Comparison of ENCODE assay signal across 8 cellular contexts in the genomic region with DNA sequence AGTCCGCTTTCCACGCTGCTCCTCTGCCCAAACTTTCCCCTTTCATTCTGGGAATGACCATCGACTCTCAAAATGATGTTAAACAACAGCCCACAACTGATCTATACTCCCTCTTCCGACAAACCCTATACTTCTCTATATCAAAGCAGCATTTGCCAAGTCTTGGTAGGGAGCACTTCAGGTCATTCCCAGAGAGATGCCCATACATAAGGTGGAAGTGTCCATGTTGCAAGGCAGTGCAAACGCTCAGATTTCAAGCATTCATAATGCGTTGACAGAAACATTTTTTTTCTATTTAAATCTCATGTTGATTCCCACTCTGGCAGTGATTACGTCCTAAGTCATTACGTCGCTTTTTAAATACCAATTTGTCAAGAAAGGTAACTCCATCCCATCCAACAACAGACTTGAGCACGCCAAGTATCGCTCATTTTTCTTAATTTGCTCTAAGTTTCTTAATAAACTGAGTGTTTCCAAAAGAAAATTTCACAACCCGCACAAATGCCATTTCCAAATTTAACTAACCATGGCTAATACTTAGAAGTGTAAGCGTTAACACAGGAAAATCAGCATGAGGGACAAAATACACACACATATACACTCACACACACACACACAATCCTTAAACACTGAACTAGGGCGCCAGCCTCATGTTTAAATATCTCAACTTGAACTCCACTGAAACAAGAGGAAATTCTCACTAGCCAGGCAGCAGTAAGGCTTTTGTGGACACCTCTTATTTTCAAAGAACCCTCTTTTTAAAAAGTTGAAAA. TPM values are rescaled to one million over a fixed set of nuclear protein-coding genes. Genes with fewer than 3 reads are reported as not detected.
DNase-seq lines count a peak whose midpoint lies in the region; ATAC-seq and TF ChIP-seq lines count a peak whose summit lies in the region.

No MANE protein-coding gene starts in this region.

- peaks cover 10% of the 10 kb centered on the region for H3K27me3 Mint-ChIP-seq in endodermal cell (ENCODE audit: insufficient read depth)
- no peaks in the 10 kb centered on the region for H3K27me3 Mint-ChIP-seq in naive thymus-derived CD8-positive, alpha-beta T cell

- DNase-seq in H4 (ENCODE audit: low spot score) (peak; percentile 7), RPMI7951 (ENCODE audit: low read depth) (peak; percentile 20), endodermal cell (peak; percentile 48), DMS153 treated with DMSO at 0.1 percent for 48 hours (lab: John Stamatoyannopoulos, UW; ENCODE audit: unreplicated experiment) (no peak)
- peak in 2 of 10 donors; percentile 16 to 26 for DNase-seq in naive thymus-derived CD8-positive, alpha-beta T cell
- DNase-seq in central memory CD4-positive, alpha-beta T cell: no peak

- peak overlapping the region; percentile 82 for H3K4me3 ChIP-seq in DOHH2 (ENCODE audit: low read length)
- peak overlapping the region; percentile 91 for H3K4me3 ChIP-seq in endodermal cell (ENCODE audit: low read length)

- H3K4me1 ChIP-seq in DOHH2 (ENCODE audit: control insufficient read depth, low read length) (peaks cover 25% of the 10 kb centered on the region), endodermal cell (ENCODE audit: control insufficient read depth, insufficient read depth, low read length) (no peaks in the 10 kb centered on the region)

- peak overlapping the region; percentile 77 for H3K4me3 Mint-ChIP-seq in endodermal cell
- H3K4me3 Mint-ChIP-seq in naive thymus-derived CD8-positive, alpha-beta T cell: peak overlapping the region; percentile 86 to 98 (median 96)

- H3K9me3 ChIP-seq in DOHH2 (ENCODE audit: control insufficient read depth, insufficient read depth, low read length) (no peaks in the 10 kb centered on the region), endodermal cell (ENCODE audit: control insufficient read depth, low read length) (no peaks in the 10 kb centered on the region)

- H3K9me2 ChIP-seq in DOHH2 (replicated peaks; ENCODE audit: control insufficient read depth, low read length): no peaks in the 10 kb centered on the region

- peaks cover 7% of the 10 kb centered on the region; the same call in 1 of the 2 replicates for H4K20me1 ChIP-seq in DOHH2 (ENCODE audit: control insufficient read depth, insufficient read depth, low read depth, low read length)

- no peaks in the 10 kb centered on the region for H3K36me3 Mint-ChIP-seq in endodermal cell (ENCODE audit: low read depth)
- no peaks in the 10 kb centered on the region for H3K36me3 Mint-ChIP-seq in naive thymus-derived CD8-positive, alpha-beta T cell

- TF ChIP-seq CTCF in DOHH2 (IDR thresholded peaks at IDR 0.05; ENCODE audit: low read depth, low read length, poor library complexity, severe bottlenecking) (no peak), endodermal cell (conservative IDR thresholded peaks at IDR 0.05) (no peak)

- WGBS in endodermal cell (ENCODE audit: insufficient coverage in 1 of 2, insufficient read length in 1 of 2), 2 experiments: 17 to 19% methylated on average over 10 to 14 of the region's 14 CpGs

- H3K4me2 ChIP-seq in DOHH2 (ENCODE audit: low read length): peak overlapping the region; percentile 85

- no peaks in the 10 kb centered on the region for H3F3A ChIP-seq in DOHH2 (ENCODE audit: control insufficient read depth, insufficient read depth)

- no peaks in the 10 kb centered on the region for H3K27me3 ChIP-seq in DOHH2 (ENCODE audit: control insufficient read depth, low read length)
- H3K27me3 ChIP-seq in endodermal cell (ENCODE audit: control insufficient read depth, insufficient read depth, low read length, poor library complexity, severe bottlenecking): no peaks in the 10 kb centered on the region

- peak overlapping the region; percentile 74 for H3K27ac Mint-ChIP-seq in endodermal cell
- peak overlapping the region; percentile 84 to 95 (median 90) for H3K27ac Mint-ChIP-seq in naive thymus-derived CD8-positive, alpha-beta T cell

- peaks cover 22% of the 10 kb centered on the region for H3K4me1 Mint-ChIP-seq in endodermal cell
- peaks cover 24 to 45% (median 45%) of the 10 kb centered on the region in 4 donors for H3K4me1 Mint-ChIP-seq in naive thymus-derived CD8-positive, alpha-beta T cell

- H3K36me3 ChIP-seq in DOHH2 (ENCODE audit: control insufficient read depth, low read length): no peaks in the 10 kb centered on the region
- H3K36me3 ChIP-seq in endodermal cell (ENCODE audit: control insufficient read depth, insufficient read depth, low read length): no peaks in the 10 kb centered on the region

- no peaks in the 10 kb centered on the region for H3K9me3 Mint-ChIP-seq in endodermal cell
- H3K9me3 Mint-ChIP-seq in naive thymus-derived CD8-positive, alpha-beta T cell: no peaks in the 10 kb centered on the region

- POLR2A ChIA-PET in naive thymus-derived CD8-positive, alpha-beta T cell (lab: Charles Lee): interaction anchor here (1.7 to 1.9 kb wide), 2 partner anchors 24 to 95 kb away, joined by 3 to 9 read pairs; a partner anchor contains a TSS

- no peak for ATAC-seq in naive thymus-derived CD8-positive, alpha-beta T cell
- no peak for ATAC-seq in HG02678 (IDR thresholded peaks at IDR 0.05; ENCODE audit: unreplicated experiment)

- peaks cover 56% of the 10 kb centered on the region for H3K79me2 ChIP-seq in DOHH2 (ENCODE audit: control insufficient read depth, low read length)

- peak overlapping the region; percentile 57 for H3K9ac ChIP-seq in endodermal cell (ENCODE audit: extremely low read depth, low read length, poor library complexity, severe bottlenecking)

- H3K27ac ChIP-seq in DOHH2 (ENCODE audit: low read depth, low read length) (peak overlapping the region; percentile 54), endodermal cell (ENCODE audit: low read depth, low read length) (no peak overlapping the region)

RNA-seq across cellular contexts. Expression of a gene that starts 1.1 kb away (rescaled TPM):
- 20.2 and 22.3 TPM in 2 replicates for total RNA-seq in H4 (2014; rRNA removed; shearing (Covaris generic))
- total RNA-seq in RPMI7951 (2014; rRNA removed; shearing (Covaris generic)): 9.3 TPM in 2 replicates
- total RNA-seq in endodermal cell: 10 to 100 TPM; 29.2 to 36.6 TPM
- 16.2 TPM for polyA plus RNA-seq in endodermal cell (2013, experiment 1 of 2)
- polyA plus RNA-seq in endodermal cell (2013, experiment 2 of 2): 17.7 TPM
- total RNA-seq in naive thymus-derived CD8-positive, alpha-beta T cell: 10 to 100 TPM in 1 of 2 experiments, 1 to 10 TPM in 1; 9.9 to 10.8 TPM
- 1 to 10 TPM; 1.6 to 2.6 (median 1.9) TPM for polyA plus RNA-seq in naive thymus-derived CD8-positive, alpha-beta T cell

Comparison
In these comparisons a context has a peak if more than half of its experiments do, and no peak if none do; other contexts are left out.
1. DNase-seq: peak in H4 (single experiment), RPMI7951 (single experiment) and endodermal cell (single experiment); none in central memory CD4-positive, alpha-beta T cell (single experiment) and DMS153 treated with DMSO at 0.1 percent for 48 hours (single experiment).